In the genomic region with DNA sequence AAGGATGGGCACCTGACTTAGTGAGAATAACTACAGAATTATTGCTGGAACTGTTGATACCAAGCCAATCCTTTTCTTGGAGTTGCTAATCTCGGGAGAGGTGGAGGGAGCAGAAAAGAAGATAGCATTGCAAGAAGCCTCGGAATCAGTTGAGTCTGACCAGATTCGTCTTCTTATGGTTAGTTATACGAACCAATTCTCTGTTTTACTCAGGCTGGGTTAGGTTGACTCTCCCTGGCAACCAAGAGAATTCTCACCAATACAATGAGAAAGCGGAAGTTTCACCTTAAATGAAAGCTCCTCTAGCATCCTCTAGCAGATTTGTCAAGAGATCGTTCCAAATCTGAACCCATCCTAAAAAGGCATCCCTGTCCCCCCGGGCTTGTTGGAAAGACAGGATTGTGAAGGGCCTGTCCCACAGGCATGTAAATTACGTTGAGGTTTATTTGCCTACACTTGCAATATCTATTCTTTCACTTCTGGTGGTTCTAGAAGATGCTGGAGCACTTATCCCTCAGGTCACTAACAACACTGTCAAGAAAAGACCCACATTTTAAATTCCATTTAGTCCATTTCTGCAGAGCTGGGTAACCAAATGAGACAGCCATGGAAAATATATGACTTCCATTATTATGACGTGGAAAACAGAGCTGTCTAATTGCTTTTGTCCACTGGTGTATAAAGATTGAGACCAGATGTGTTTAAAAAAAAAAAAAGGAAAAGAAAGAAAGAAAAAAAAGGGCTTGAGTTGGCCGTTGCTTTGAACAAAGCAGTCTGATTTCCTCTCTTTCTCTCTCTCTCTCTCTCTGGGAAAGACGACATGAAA, we compare ENCODE assay signal across 8 cellular contexts. TPM values are rescaled to one million over a fixed set of nuclear protein-coding genes. Genes with fewer than 3 reads are reported as not detected.
DNase-seq lines count a peak whose midpoint lies in the region; ATAC-seq and TF ChIP-seq lines count a peak whose summit lies in the region.

No MANE protein-coding gene starts in this region.

- intact Hi-C loops in CD8-positive, alpha-beta T cell (cut with DNase I, micrococcal nuclease), result no loop called here

- H3K36me3 ChIP-seq in CD8-positive, alpha-beta T cell (ENCODE audit: insufficient read depth, low read length), result no peaks in the 10 kb centered on the region
- H3K36me3 ChIP-seq in gastroesophageal sphincter, result no peaks in the 10 kb centered on the region

- H3K4me3 ChIP-seq in CD8-positive, alpha-beta T cell (ENCODE audit: low read depth, low read length), result no peak overlapping the region
- H3K4me3 ChIP-seq in gastroesophageal sphincter, result peak overlapping the region; percentile 25 to 45

- TF ChIP-seq POLR2A in gastroesophageal sphincter (IDR thresholded peaks at IDR 0.05), result no peak

- ATAC-seq in CD8-positive, alpha-beta T cell, result no peak
- peak; percentile 86 for ATAC-seq in GM19467 (IDR thresholded peaks at IDR 0.05; ENCODE audit: unreplicated experiment)
- ATAC-seq in HG03457 (IDR thresholded peaks at IDR 0.05; ENCODE audit: unreplicated experiment), result peak; percentile 74
- ATAC-seq in gastroesophageal sphincter, result no peak

- CTCF ChIA-PET in CD8-positive, alpha-beta T cell (lab: Charles Lee), result no interaction called here
- CTCF ChIA-PET in HEK293T (lab: Yijun Ruan, JAX), result interaction anchor here (0.6 to 1.3 kb wide), 5 partner anchors 9 to 926 kb away, joined by 3 to 4 read pairs (median 3); no protein-coding TSS in a partner anchor

- TF ChIP-seq CTCF in CD8-positive, alpha-beta T cell (IDR thresholded peaks at IDR 0.05), result no peak
- no peak for TF ChIP-seq CTCF in gastroesophageal sphincter (IDR thresholded peaks at IDR 0.05)

- H3K27ac ChIP-seq in CD8-positive, alpha-beta T cell (ENCODE audit: low read depth, low read length), result no peak overlapping the region
- peak overlapping the region in 2 of 4 donors; percentile 71 to 73 for H3K27ac ChIP-seq in gastroesophageal sphincter

- no peaks in the 10 kb centered on the region for H3K27me3 ChIP-seq in CD8-positive, alpha-beta T cell (ENCODE audit: insufficient read depth, low read length)
- H3K27me3 ChIP-seq in gastroesophageal sphincter, result no peaks in the 10 kb centered on the region

- H3K27me3 Mint-ChIP-seq in CD8-positive, alpha-beta T cell (ENCODE audit: low read depth), result no peaks in the 10 kb centered on the region

- H3K9me3 Mint-ChIP-seq in CD8-positive, alpha-beta T cell, result no peaks in the 10 kb centered on the region

- no peaks in the 10 kb centered on the region for H3K9me3 ChIP-seq in CD8-positive, alpha-beta T cell (ENCODE audit: low read length)
- H3K9me3 ChIP-seq in gastroesophageal sphincter, result no peaks in the 10 kb centered on the region

- peaks cover 32% of the 10 kb centered on the region for H3K4me1 Mint-ChIP-seq in CD8-positive, alpha-beta T cell (ENCODE audit: low read depth)

- no peak for TF ChIP-seq EP300 in gastroesophageal sphincter (IDR thresholded peaks at IDR 0.05)

- peaks cover 7% of the 10 kb centered on the region for H3K4me1 ChIP-seq in CD8-positive, alpha-beta T cell (ENCODE audit: insufficient read depth, low read length)
- peaks cover 0 to 21% (median 0%) of the 10 kb centered on the region in 3 donors for H3K4me1 ChIP-seq in gastroesophageal sphincter

- 45 to 49% methylated on average over 9 of the region's 11 CpGs for WGBS in gastroesophageal sphincter (ENCODE audit: low coverage in 1 of 2), 2 donors

- no peak for DNase-seq in CD8-positive, alpha-beta T cell
- DNase-seq in activated CD4-positive, alpha-beta T cell treated with anti-CD3 and anti-CD28 coated beads for 4 hours, result no peak
- DNase-seq in HuH-7 (ENCODE audit: low spot score) (no peak), HEK293T (ENCODE audit: extremely low spot score) (no peak), NK-92 (lab: John Stamatoyannopoulos, UW; ENCODE audit: unreplicated experiment) (no peak)

- no peak overlapping the region for H3K27ac Mint-ChIP-seq in CD8-positive, alpha-beta T cell

- H3K4me3 Mint-ChIP-seq in CD8-positive, alpha-beta T cell, result peak overlapping the region; percentile 65

- POLR2A ChIA-PET in CD8-positive, alpha-beta T cell (lab: Charles Lee), result no interaction called here
- POLR2A ChIA-PET in HEK293T (lab: Yijun Ruan, JAX), result no interaction called here

- no peaks in the 10 kb centered on the region for H3K36me3 Mint-ChIP-seq in CD8-positive, alpha-beta T cell

TF ChIP-seq in HEK293T, 16 proteins besides CTCF, POLR2A, EP300 and RAD21:
- TF ChIP-seq L3MBTL2 (conservative IDR thresholded peaks at IDR 0.05) (no peak), FOXM1 (IDR thresholded peaks at IDR 0.05; ENCODE audit: borderline replicate concordance) (no peak), FOXA1 (IDR thresholded peaks at IDR 0.05) (no peak), SP1 (IDR thresholded peaks at IDR 0.05) (no peak), BHLHE40 (IDR thresholded peaks at IDR 0.05; ENCODE audit: borderline replicate concordance) (no peak), FOXK2 (IDR thresholded peaks at IDR 0.05) (no peak)

RNA-seq across cellular contexts. Expression of gene UBE2E1, which starts 43.3 kb away (rescaled TPM):
- total RNA-seq in CD8-positive, alpha-beta T cell, result 10 to 100 TPM; 39.8 to 40.6 TPM
- total RNA-seq in gastroesophageal sphincter, result 100 to 1,000 TPM in 3 of 4 donors, 10 to 100 TPM in 1; 89.4 to 153 (median 121) TPM

Comparison
In these comparisons a context has a peak if more than half of its experiments do, and no peak if none do; other contexts are left out.
1. ATAC-seq: peak in GM19467 (single experiment) and HG03457 (single experiment); none in CD8-positive, alpha-beta T cell (single experiment) and gastroesophageal sphincter (single experiment).